Comparison of ENCODE assay signal across 8 cellular contexts in genomic region chr15:90201150-90201943, GRCh38. TPM values are rescaled to one million over a fixed set of nuclear protein-coding genes. Genes with fewer than 3 reads are reported as not detected.
DNase-seq lines count a peak whose midpoint lies in the region; ATAC-seq, FAIRE-seq and TF ChIP-seq lines count a peak whose summit lies in the region.

Gene SEMA4B (plus strand): TSS chr15:90201330. CDS start chr15:90201579, 249 bp downstream.

- H3K4me2 ChIP-seq in H1 (ENCODE audit: insufficient read depth in 1 of 2, low read depth in 2 of 2, low read length in 2 of 2), result peak within 1 kb of the TSS; percentile 85 to 86

- H2BK5ac ChIP-seq in H1 (ENCODE audit: low read depth, low read length), result peak within 1 kb of the TSS; percentile 91; the same call in 1 of the 2 replicates

- H4K91ac ChIP-seq in H1 (replicated peaks; ENCODE audit: insufficient read length, low read length), result peak within 1 kb of the TSS; percentile 92

- peaks cover 16% of the 10 kb centered on the region for H3K23me2 ChIP-seq in H1 (ENCODE audit: low read depth, low read length)

- H2AK5ac ChIP-seq in H1 (ENCODE audit: low read depth, low read length), result no peak within 1 kb of the TSS

- peaks cover 0 to 2% (median 0%) of the 10 kb centered on the region in 4 experiments; a peak in 4 of 8 replicates for H3K36me3 ChIP-seq in H1 (ENCODE audit: control insufficient read depth in 2 of 4, insufficient read depth in 4 of 4, low read length in 3 of 4)

- H3K79me2 ChIP-seq in H1 (ENCODE audit: control insufficient read depth in 1 of 2, insufficient read depth in 2 of 2, low read length in 2 of 2), result peaks cover 9 to 41% of the 10 kb centered on the region in 2 experiments

- H3K27ac ChIP-seq in H1 (ENCODE audit: low read depth, low read length), result peak within 1 kb of the TSS; percentile 64; the same call in 1 of the 2 replicates

- H4K8ac ChIP-seq in H1 (ENCODE audit: extremely low read depth, insufficient read depth, low read length), result peak within 1 kb of the TSS; percentile 93

- H3K27me3 ChIP-seq in H1 (replicated peaks in 1 of 4; ENCODE audit: control insufficient read depth in 3 of 4, extremely low read depth in 1 of 4, insufficient read depth in 3 of 4, low read length in 3 of 4), result no peaks in the 10 kb centered on the region

- H3K79me1 ChIP-seq in H1 (ENCODE audit: low read depth, low read length), result peaks cover 15% of the 10 kb centered on the region

- no peak within 1 kb of the TSS for H3K14ac ChIP-seq in H1 (ENCODE audit: insufficient read length)

- peak within 1 kb of the TSS; percentile 65; the same call in 1 of the 2 replicates for H2AFZ ChIP-seq in H1 (ENCODE audit: low read length)

- H3K4me1 ChIP-seq in H1 (replicated peaks in 1 of 4; ENCODE audit: control insufficient read depth in 3 of 4, insufficient read depth in 4 of 4, low read length in 3 of 4), result peaks cover 0 to 21% (median 7%) of the 10 kb centered on the region in 4 experiments; a peak in 5 of 7 replicates

- peak within 1 kb of the TSS; percentile 80; the same call in 1 of the 2 replicates for H2BK20ac ChIP-seq in H1 (ENCODE audit: low read length)

- POLR2A ChIA-PET in H1 (lab: Charles Lee; ENCODE audit: partially characterized antibody), result interaction anchor here (0.7 to 3.3 kb wide), 19 partner anchors 9 to 307 kb away, joined by 3 to 25 read pairs (median 4); partner anchors contain the start of genes AP3S2, CIB1, GDPGP1 and IDH2

- no peaks in the 10 kb centered on the region for H3K9me3 ChIP-seq in H1 (ENCODE audit: insufficient read depth in 2 of 2, low read depth in 1 of 2, low read length in 1 of 2)

- peak in 1 of 2 experiments; percentile 0; a peak in 1 of 4 replicates for TF ChIP-seq RAD21 in H1 (IDR thresholded peaks at IDR 0.05 in 1 of 2, conservative IDR thresholded peaks at IDR 0.05 in 1 of 2; ENCODE audit: low read depth in 2 of 2, low read length in 2 of 2)

- TF ChIP-seq POLR2A in H1 (IDR thresholded peaks at IDR 0.05; ENCODE audit: control extremely low read depth in 1 of 2, low read depth in 2 of 2, low read length in 2 of 2), result peak in 1 of 2 experiments; percentile 50; a peak in 1 of 3 replicates

- FAIRE-seq in H1 (lab: Jason Lieb, UNC), result no peak

- H2BK15ac ChIP-seq in H1 (ENCODE audit: low read length), result peak within 1 kb of the TSS; percentile 72; the same call in 1 of the 2 replicates

- H3K9ac ChIP-seq in H1 (replicated peaks in 1 of 4; ENCODE audit: extremely low read depth in 1 of 4, low read depth in 3 of 4, low read length in 3 of 4), result peak within 1 kb of the TSS; percentile 55 to 85 (median 62)

- no peak for DNase-seq in AG10803 (ENCODE audit: low read depth)
- peak; percentile 46 for DNase-seq in NCI-H774 (lab: John Stamatoyannopoulos, UW)
- peak; percentile 89 for DNase-seq in activated CD8-positive, alpha-beta memory T cell treated with anti-CD3 and anti-CD28 coated beads for 24 hours
- DNase-seq in H1 (ENCODE audit: low read depth in 1 of 2, low spot score in 2 of 2), result peak in 1 of 2 experiments; percentile 90
- no peak for DNase-seq in mesenteric fat pad (ENCODE audit: low spot score)
- peak; percentile 37 for DNase-seq in stimulated activated CD8-positive, alpha-beta memory T cell treated with anti-CD3 and anti-CD28 coated beads, Interleukin-15, amount 100 ng/mL, for 1 hour (ENCODE audit: low read depth)

- WGBS in H1 (ENCODE audit: extremely low coverage in 1 of 2, insufficient coverage in 1 of 2, insufficient read length in 1 of 2, insufficient replicate concordance in 2 of 2, low coverage in 1 of 2, low lambda C conversion rate in 2 of 2, missing lambda C conversion rate in 1 of 2), 2 experiments, result 3% methylated on average over 17 of the region's 86 CpGs; no CpG with 5 or more reads in 1 of the 2 experiments

- peak within 1 kb of the TSS; percentile 80; the same call in 1 of the 2 replicates for H2BK12ac ChIP-seq in H1 (ENCODE audit: low read depth, low read length)

- no peak for TF ChIP-seq EP300 in H1 (IDR thresholded peaks at IDR 0.05; ENCODE audit: borderline replicate concordance in 1 of 2, low read depth in 2 of 2, low read length in 2 of 2)

- H4K5ac ChIP-seq in H1 (ENCODE audit: insufficient read length, low read depth, low read length), result peak within 1 kb of the TSS; percentile 83

- ATAC-seq in GM18870 (IDR thresholded peaks at IDR 0.05; ENCODE audit: unreplicated experiment), result peak; percentile 42
- peak; percentile 76 for ATAC-seq in HG03103 (IDR thresholded peaks at IDR 0.05; ENCODE audit: low read depth, unreplicated experiment)

- peak within 1 kb of the TSS; percentile 82 for H2BK120ac ChIP-seq in H1 (replicated peaks; ENCODE audit: low read depth, low read length)

- CTCF ChIA-PET in H1 (lab: Charles Lee; ENCODE audit: partially characterized antibody), result interaction anchor here (0.6 to 12.6 kb wide), 15 partner anchors 10 to 1395 kb away, joined by 3 to 182 read pairs (median 3); partner anchors contain the start of genes CIB1, GDPGP1 and IDH2

- peak within 1 kb of the TSS; percentile 87 for H3K56ac ChIP-seq in H1 (replicated peaks; ENCODE audit: insufficient read length, low read depth, low read length)

- no peak for TF ChIP-seq CTCF in AG10803 (conservative IDR thresholded peaks at IDR 0.05; ENCODE audit: low read length)
- TF ChIP-seq CTCF in H1 (IDR thresholded peaks at IDR 0.05; ENCODE audit: control extremely low read depth in 1 of 3, insufficient read depth in 1 of 3, low read depth in 1 of 3, low read length in 3 of 3), result no peak

- H3K18ac ChIP-seq in H1 (ENCODE audit: extremely low read depth, low read length), result peak within 1 kb of the TSS; percentile 95

- H3K4ac ChIP-seq in H1 (replicated peaks; ENCODE audit: insufficient read length, low read depth, low read length), result peak within 1 kb of the TSS; percentile 57

- peaks cover 6 to 27% of the 10 kb centered on the region in 2 experiments for H4K20me1 ChIP-seq in H1 (replicated peaks in 1 of 2; ENCODE audit: control insufficient read depth in 1 of 2, insufficient read depth in 2 of 2, low read length in 2 of 2)

- H3K4me3 ChIP-seq in AG10803 (ENCODE audit: low read length) (peak within 1 kb of the TSS; percentile 67), H1 (ENCODE audit: extremely low read depth in 1 of 4, insufficient read depth in 2 of 4, low read depth in 3 of 4, low read length in 4 of 4) (peak within 1 kb of the TSS; percentile 55 to 95 (median 81))

- peak within 1 kb of the TSS; percentile 71 for H3K23ac ChIP-seq in H1 (ENCODE audit: insufficient read length)

TF ChIP-seq in H1, 55 proteins besides CTCF, POLR2A, EP300 and RAD21:
- TF ChIP-seq CHD1 (IDR thresholded peaks at IDR 0.05; ENCODE audit: low read depth, low read length) (no peak), ASH2L (IDR thresholded peaks at IDR 0.05; ENCODE audit: low read length) (peak; percentile 60), TAF1 (IDR thresholded peaks at IDR 0.05; ENCODE audit: low read depth, low read length) (0 out of 2 replicates have a peak, but pooled peaks have one; percentile 10), RBBP5 (IDR thresholded peaks at IDR 0.05; ENCODE audit: borderline replicate concordance, low read depth, low read length) (peak; percentile 56; the same call in 1 of the 2 replicates), TCF12 (IDR thresholded peaks at IDR 0.05; ENCODE audit: low read depth, low read length) (no peak), PHF8 (conservative IDR thresholded peaks at IDR 0.05; ENCODE audit: low read depth, low read length) (peak; percentile 70), JUND (IDR thresholded peaks at IDR 0.05; ENCODE audit: low read length) (no peak), CTBP2 (IDR thresholded peaks at IDR 0.05; ENCODE audit: borderline replicate concordance, insufficient read depth, insufficient read length, low read length) (no peak), SP1 (IDR thresholded peaks at IDR 0.05; ENCODE audit: low read depth, low read length) (no peak), RNF2 (IDR thresholded peaks at IDR 0.05; ENCODE audit: borderline replicate concordance, low read depth, low read length, missing control alignments, poor library complexity, severe bottlenecking) (no peak), MAFK (IDR thresholded peaks at IDR 0.05; ENCODE audit: low read depth, low read length) (no peak), TBP (IDR thresholded peaks at IDR 0.05; ENCODE audit: low read depth, low read length) (0 out of 2 replicates have a peak, but pooled peaks have one; percentile 15), KDM4A (IDR thresholded peaks at IDR 0.05; ENCODE audit: low read depth, low read length, severe bottlenecking) (peak; percentile 89), CREB1 (IDR thresholded peaks at IDR 0.05) (no peak), CEBPB (IDR thresholded peaks at IDR 0.05; ENCODE audit: low read depth, low read length) (no peak), HDAC2 (IDR thresholded peaks at IDR 0.05; ENCODE audit: borderline replicate concordance in 1 of 2, low read depth in 2 of 2, low read length in 2 of 2) (peak in 1 of 2 experiments; percentile 57; a peak in 1 of 4 replicates), POU5F1 (IDR thresholded peaks at IDR 0.05; ENCODE audit: low read depth, low read length) (no peak), NANOG (IDR thresholded peaks at IDR 0.05; ENCODE audit: insufficient read depth, low read depth, low read length, poor library complexity, severe bottlenecking) (no peak), POLR2AphosphoS5 (IDR thresholded peaks at IDR 0.05; ENCODE audit: low read depth, low read length) (no peak)

RNA-seq across cellular contexts. Expression of gene SEMA4B, which starts in this region (rescaled TPM):
- total RNA-seq in H1 (2021; fragmentation: NEBNext Ultra II Directional; extraction: Animal tissue kit (Norgen Biotek cat#: 25700)), result 42.7 and 43.6 TPM in 2 replicates
- 43.0 and 62.4 TPM in 2 replicates for polyA plus RNA-seq in H1 (2011; rRNA removed)
- polyA plus RNA-seq in H1 (2011; cell fraction: cytosol; rRNA removed), result 31.1 TPM
- 103 TPM for polyA plus RNA-seq in H1 (2011; cell fraction: nucleus; rRNA removed)
- polyA plus RNA-seq in H1 (2012, experiment 1 of 2), result 29.8 to 49.9 TPM (median 46.1 TPM) in 4 replicates
- polyA plus RNA-seq in H1 (2012, experiment 2 of 2), result 37.6 TPM
- 71.9 TPM for polyA plus RNA-seq in H1 (2013, experiment 1 of 2)
- polyA plus RNA-seq in H1 (2013, experiment 2 of 2), result 65.7 TPM
- polyA minus RNA-seq in H1 (2011; rRNA and poly(A)+ RNA removed), result 34.0 and 63.8 TPM in 2 replicates
- 52.3 TPM for polyA minus RNA-seq in H1 (2011; cell fraction: cytosol; rRNA and poly(A)+ RNA removed)
- polyA minus RNA-seq in H1 (2011; cell fraction: nucleus; rRNA and poly(A)+ RNA removed), result 41.9 TPM
- total RNA-seq in mesenteric fat pad, result 15.8 TPM

Comparison
In these comparisons a context has a peak if more than half of its experiments do, and no peak if none do; other contexts are left out.
1. DNase-seq: peak in NCI-H774 (single experiment), activated CD8-positive, alpha-beta memory T cell treated with anti-CD3 and anti-CD28 coated beads for 24 hours (single experiment) and stimulated activated CD8-positive, alpha-beta memory T cell treated with anti-CD3 and anti-CD28 coated beads, Interleukin-15, amount 100 ng/mL, for 1 hour (single experiment); none in AG10803 (single experiment) and mesenteric fat pad (single experiment).